8 cellular contexts compared by ENCODE assay signal in the genomic region with DNA sequence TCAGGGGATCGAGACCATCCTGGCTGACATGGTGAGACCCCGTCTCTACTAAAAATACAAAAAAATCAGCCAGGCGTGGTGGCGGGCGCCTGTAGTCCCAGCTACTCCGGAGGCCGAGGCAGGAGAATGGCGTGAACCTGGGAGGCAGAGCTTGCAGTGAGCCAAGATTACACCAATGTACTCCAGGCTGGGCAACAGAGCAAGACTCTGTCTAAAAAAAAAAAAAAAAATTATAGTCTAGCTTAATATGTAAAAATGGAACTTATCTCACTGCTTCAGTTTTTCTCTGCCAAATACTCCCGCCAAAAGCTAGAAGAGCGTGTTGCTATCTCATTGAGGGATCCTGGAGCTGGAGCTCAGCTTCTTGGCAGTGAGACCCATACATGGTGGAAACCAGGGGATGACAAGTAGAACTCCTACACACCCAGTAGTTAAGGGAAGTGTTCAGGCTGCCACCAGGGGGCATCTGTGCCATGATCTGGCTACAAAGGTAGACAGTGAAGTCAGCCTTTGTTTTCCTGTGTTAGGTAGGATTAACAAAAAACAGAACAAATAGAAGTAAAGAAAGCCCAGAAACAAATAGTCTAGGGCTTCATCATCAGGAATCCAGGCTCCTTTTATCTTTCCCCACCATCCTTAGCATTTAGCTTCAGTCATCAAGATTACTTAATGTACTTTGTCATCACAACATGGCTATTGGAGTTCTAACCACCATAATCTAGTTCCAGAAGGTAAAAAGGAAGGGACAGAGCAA. TPM values are rescaled to one million over a fixed set of nuclear protein-coding genes. Genes with fewer than 3 reads are reported as not detected.
DNase-seq lines count a peak whose midpoint lies in the region; ATAC-seq, FAIRE-seq and TF ChIP-seq lines count a peak whose summit lies in the region.

No MANE protein-coding gene starts in this region.

- no peaks in the 10 kb centered on the region for H3K79me2 ChIP-seq in HepG2 (ENCODE audit: insufficient read depth, low read length)

- DNase-seq in GM03348 (ENCODE audit: low spot score) (peak; percentile 58), NCI-H510A (lab: John Stamatoyannopoulos, UW) (peak; percentile 51), coronary artery (ENCODE audit: low spot score) (no peak), HepG2 (ENCODE audit: low spot score) (peak; percentile 73)
- DNase-seq in activated CD4-positive, alpha-beta T cell treated with anti-CD3 and anti-CD28 coated beads for 4 hours, result peak; percentile 91 to 93
- peak; percentile 77 to 87 (median 77) for DNase-seq in stimulated activated CD4-positive, alpha-beta T cell treated with anti-CD3 and anti-CD28 coated beads, TNF-alpha, amount 100 ng/mL, for 4 hours (ENCODE audit: low read depth in 3 of 3)

- H3K4me1 ChIP-seq in HepG2 (ENCODE audit: insufficient read depth, low read length), result peaks cover 4% of the 10 kb centered on the region; the same call in 1 of the 2 replicates

- peak; percentile 73 for TF ChIP-seq CTCF in coronary artery (IDR thresholded peaks at IDR 0.05)
- peak; percentile 89 for TF ChIP-seq CTCF in HepG2 (CRISPR knock-in tag; IDR thresholded peaks at IDR 0.05)

- peak; percentile 60 for FAIRE-seq in HepG2 (lab: Jason Lieb, UNC)

- CTCF ChIA-PET in HepG2 (lab: Yijun Ruan, JAX; ENCODE audit: low intra/inter-chr PET ratio, low total read pairs), result interaction anchor here (1.2 to 2.8 kb wide), 2 partner anchors 63 to 226 kb away, joined by 5 to 40 read pairs; no protein-coding TSS in a partner anchor

- TF ChIP-seq RAD21 in HepG2 (CRISPR knock-in tag; IDR thresholded peaks at IDR 0.05), result peak; percentile 44; the same call in 1 of the 2 replicates

- no peaks in the 10 kb centered on the region for H4K20me1 ChIP-seq in HepG2 (ENCODE audit: insufficient read depth, low read length)

- ATAC-seq in HG03097 (IDR thresholded peaks at IDR 0.05; ENCODE audit: low FRiP score, unreplicated experiment) (peak; percentile 70), HepG2 (peak; percentile 99), GM19467 (IDR thresholded peaks at IDR 0.05; ENCODE audit: unreplicated experiment) (no peak)

- in situ Hi-C loops in HepG2 (cut with HindIII; ENCODE audit: extremely low pct_ligation_motif_present, low pct_unique_long_range_greater_than_20kb), result loop anchor here (5.0 kb wide), 1 partner anchor 64 kb away; a partner anchor contains a TSS

- WGBS in HepG2 (ENCODE audit: low lambda C conversion rate), result 58% methylated on average over 10 of the region's 10 CpGs

- H3K4me3 ChIP-seq in coronary artery, result no peak overlapping the region
- no peak overlapping the region for H3K4me3 ChIP-seq in HepG2 (replicated peaks in 1 of 3; ENCODE audit: insufficient read depth in 1 of 3, low read depth in 2 of 3, low read length in 3 of 3)

- H3K9ac ChIP-seq in HepG2 (ENCODE audit: insufficient read depth, low read depth, low read length), result no peak overlapping the region

- POLR2A ChIA-PET in HepG2 (lab: Yijun Ruan, JAX), result no interaction called here

- no TSS peak for BruUV-seq in HepG2 (replicated peaks; lab: Mats Ljungman, UMichigan)

- no peaks in the 10 kb centered on the region for H3K27me3 ChIP-seq in HepG2 (ENCODE audit: control insufficient read depth in 1 of 2, insufficient read depth in 2 of 2, low read length in 2 of 2)

- intact Hi-C loops in HepG2 (cut with micrococcal nuclease; ENCODE audit: unreplicated experiment), result loop anchor here (1.0 kb wide), 1 partner anchor 63 kb away; no protein-coding TSS in a partner anchor

- no peak overlapping the region for H2AFZ ChIP-seq in HepG2 (ENCODE audit: low read length)

- TF ChIP-seq EP300 in HepG2 (IDR thresholded peaks at IDR 0.05; ENCODE audit: low read depth in 2 of 2, low read length in 2 of 2) (no peak), HepG2 (CRISPR knock-in tag; IDR thresholded peaks at IDR 0.05; ENCODE audit: borderline replicate concordance) (no peak)

- no peaks in the 10 kb centered on the region for H3K9me3 ChIP-seq in HepG2 (ENCODE audit: low read length)

- H3K27ac ChIP-seq in coronary artery (peak overlapping the region in 1 of 2 donors; percentile 34), HepG2 (ENCODE audit: extremely low read length, insufficient read depth, low read length) (no peak overlapping the region)

- H3K36me3 ChIP-seq in HepG2 (replicated peaks in 1 of 2; ENCODE audit: control insufficient read depth in 1 of 2, insufficient read depth in 2 of 2, low read length in 2 of 2), result no peaks in the 10 kb centered on the region

- no peak for TF ChIP-seq POLR2A in HepG2 (IDR thresholded peaks at IDR 0.05; ENCODE audit: insufficient read depth in 1 of 2, low read depth in 2 of 2, low read length in 2 of 2)

- no peak overlapping the region for H3K4me2 ChIP-seq in HepG2 (ENCODE audit: low read depth, low read length)

TF ChIP-seq in HepG2, 621 proteins besides CTCF, POLR2A, EP300 and RAD21 (continues in another document):
- TF ChIP-seq GATAD2A (CRISPR knock-in tag; IDR thresholded peaks at IDR 0.05) (peak; percentile 44; the same call in 1 of the 2 replicates), ZNF790 (CRISPR knock-in tag; IDR thresholded peaks at IDR 0.05; ENCODE audit: borderline replicate concordance) (0 out of 2 replicates have a peak, but pooled peaks have one; percentile 36), MTF1 (CRISPR knock-in tag; IDR thresholded peaks at IDR 0.05) (no peak), SAP130 (CRISPR knock-in tag; IDR thresholded peaks at IDR 0.05; ENCODE audit: low read depth) (0 out of 2 replicates have a peak, but pooled peaks have one; percentile 15), BCL6 (CRISPR knock-in tag; IDR thresholded peaks at IDR 0.05) (0 out of 2 replicates have a peak, but pooled peaks have one; percentile 11), XBP1 (CRISPR knock-in tag; IDR thresholded peaks at IDR 0.05) (no peak), STAG1 (CRISPR knock-in tag; IDR thresholded peaks at IDR 0.05) (peak; percentile 81), PITX1 (CRISPR knock-in tag; IDR thresholded peaks at IDR 0.05) (0 out of 2 replicates have a peak, but pooled peaks have one; percentile 32), KAT8 (CRISPR knock-in tag; IDR thresholded peaks at IDR 0.05) (peak; percentile 16; the same call in 1 of the 2 replicates), KLF16 (CRISPR knock-in tag; IDR thresholded peaks at IDR 0.05) (0 out of 4 replicates have a peak, but pooled peaks of 1 of the 2 experiments have one; percentile 29), NFKBIZ (CRISPR knock-in tag; IDR thresholded peaks at IDR 0.05) (0 out of 2 replicates have a peak, but pooled peaks have one; percentile 41), SOX5 (CRISPR knock-in tag; IDR thresholded peaks at IDR 0.05; ENCODE audit: borderline replicate concordance) (0 out of 2 replicates have a peak, but pooled peaks have one; percentile 9)
- TF ChIP-seq, protein P1, sequence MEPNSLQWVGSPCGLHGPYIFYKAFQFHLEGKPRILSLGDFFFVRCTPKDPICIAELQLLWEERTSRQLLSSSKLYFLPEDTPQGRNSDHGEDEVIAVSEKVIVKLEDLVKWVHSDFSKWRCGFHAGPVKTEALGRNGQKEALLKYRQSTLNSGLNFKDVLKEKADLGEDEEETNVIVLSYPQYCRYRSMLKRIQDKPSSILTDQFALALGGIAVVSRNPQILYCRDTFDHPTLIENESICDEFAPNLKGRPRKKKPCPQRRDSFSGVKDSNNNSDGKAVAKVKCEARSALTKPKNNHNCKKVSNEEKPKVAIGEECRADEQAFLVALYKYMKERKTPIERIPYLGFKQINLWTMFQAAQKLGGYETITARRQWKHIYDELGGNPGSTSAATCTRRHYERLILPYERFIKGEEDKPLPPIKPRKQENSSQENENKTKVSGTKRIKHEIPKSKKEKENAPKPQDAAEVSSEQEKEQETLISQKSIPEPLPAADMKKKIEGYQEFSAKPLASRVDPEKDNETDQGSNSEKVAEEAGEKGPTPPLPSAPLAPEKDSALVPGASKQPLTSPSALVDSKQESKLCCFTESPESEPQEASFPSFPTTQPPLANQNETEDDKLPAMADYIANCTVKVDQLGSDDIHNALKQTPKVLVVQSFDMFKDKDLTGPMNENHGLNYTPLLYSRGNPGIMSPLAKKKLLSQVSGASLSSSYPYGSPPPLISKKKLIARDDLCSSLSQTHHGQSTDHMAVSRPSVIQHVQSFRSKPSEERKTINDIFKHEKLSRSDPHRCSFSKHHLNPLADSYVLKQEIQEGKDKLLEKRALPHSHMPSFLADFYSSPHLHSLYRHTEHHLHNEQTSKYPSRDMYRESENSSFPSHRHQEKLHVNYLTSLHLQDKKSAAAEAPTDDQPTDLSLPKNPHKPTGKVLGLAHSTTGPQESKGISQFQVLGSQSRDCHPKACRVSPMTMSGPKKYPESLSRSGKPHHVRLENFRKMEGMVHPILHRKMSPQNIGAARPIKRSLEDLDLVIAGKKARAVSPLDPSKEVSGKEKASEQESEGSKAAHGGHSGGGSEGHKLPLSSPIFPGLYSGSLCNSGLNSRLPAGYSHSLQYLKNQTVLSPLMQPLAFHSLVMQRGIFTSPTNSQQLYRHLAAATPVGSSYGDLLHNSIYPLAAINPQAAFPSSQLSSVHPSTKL (CRISPR knock-in tag; IDR thresholded peaks at IDR 0.05), result 0 out of 2 replicates have a peak, but pooled peaks have one; percentile 15

RNA-seq across cellular contexts. Expression of a gene that starts 33.6 kb away (rescaled TPM):
- 0.27 and 0.42 TPM in 2 replicates for total RNA-seq in HepG2 (2016; rRNA removed; fragmentation: Illumina TruSeq; extraction: Trizol)
- total RNA-seq in HepG2 (2016; cell fraction: cytosol; rRNA removed; fragmentation: Illumina TruSeq; extraction: Trizol; ENCODE audit: low read depth), result not detected in 2 replicates
- 0.50 and 0.52 TPM in 2 replicates for total RNA-seq in HepG2 (2016; cell fraction: insoluble cytoplasmic fraction; rRNA removed; fragmentation: Illumina TruSeq; extraction: Trizol)
- total RNA-seq in HepG2 (2016; cell fraction: membrane; rRNA removed; fragmentation: Illumina TruSeq; extraction: Trizol), result 0.21 and 0.40 TPM in 2 replicates
- 0.19 TPM in 1 of 2 replicates, not detected in the other for total RNA-seq in HepG2 (2016; cell fraction: nucleus; rRNA removed; fragmentation: Illumina TruSeq; extraction: Trizol)
- 0.08 and 0.29 TPM in 2 replicates for polyA plus RNA-seq in HepG2 (2011; rRNA removed)
- 0.07 and 0.22 TPM in 2 replicates for polyA plus RNA-seq in HepG2 (2011; cell fraction: cytosol; rRNA removed)
- 0.07 TPM in 1 of 2 replicates, not detected in the other for polyA plus RNA-seq in HepG2 (2011; cell fraction: nucleus; rRNA removed)
- 0.21 TPM in 1 of 2 replicates, not detected in the other for polyA plus RNA-seq in HepG2 (2012)
- polyA plus RNA-seq in HepG2 (2016; cell fraction: cytosol; fragmentation: Illumina TruSeq; extraction: Trizol; ENCODE audit: low read depth), result 0.07 and 0.14 TPM in 2 replicates
- 0.35 and 0.75 TPM in 2 replicates for polyA plus RNA-seq in HepG2 (2016; cell fraction: insoluble cytoplasmic fraction; fragmentation: Illumina TruSeq; extraction: Trizol; ENCODE audit: low read depth)
- 0.18 and 0.30 TPM in 2 replicates for polyA plus RNA-seq in HepG2 (2016; cell fraction: membrane; fragmentation: Illumina TruSeq; extraction: Trizol; ENCODE audit: low read depth)
- 0.25 and 0.44 TPM in 2 replicates for polyA plus RNA-seq in HepG2 (2016; cell fraction: nucleus; fragmentation: Illumina TruSeq; extraction: Trizol; ENCODE audit: insufficient read depth, low read depth)
- 0.23 TPM in 1 of 2 replicates, not detected in the other for polyA minus RNA-seq in HepG2 (2011; rRNA and poly(A)+ RNA removed; ENCODE audit: low replicate concordance)
- not detected in 2 replicates for polyA minus RNA-seq in HepG2 (2011; cell fraction: cytosol; rRNA and poly(A)+ RNA removed)
- polyA minus RNA-seq in HepG2 (2011; cell fraction: nucleus; rRNA and poly(A)+ RNA removed), result not detected in 2 replicates
